In genomic region chr3:14925729-14926591, GRCh38 we compare ENCODE assay signal across 8 cellular contexts. TPM values are rescaled to one million over a fixed set of nuclear protein-coding genes. Genes with fewer than 3 reads are reported as not detected.
DNase-seq lines count a peak whose midpoint lies in the region; ATAC-seq and TF ChIP-seq lines count a peak whose summit lies in the region.

No MANE protein-coding gene starts in this region.

- peaks cover 4% of the 10 kb centered on the region for H3K4me1 ChIP-seq in suprapubic skin

- H3K27ac ChIP-seq in suprapubic skin: no peak overlapping the region

- no peak for TF ChIP-seq EP300 in suprapubic skin (IDR thresholded peaks at IDR 0.05)

- H3K36me3 Mint-ChIP-seq in immature natural killer cell: peaks cover 0 to 4% (median 0%) of the 10 kb centered on the region in 3 donors

- H3K9me3 ChIP-seq in suprapubic skin: no peaks in the 10 kb centered on the region

- ATAC-seq in HG03439 (IDR thresholded peaks at IDR 0.05; ENCODE audit: unreplicated experiment): no peak
- no peak for ATAC-seq in GM19395 (IDR thresholded peaks at IDR 0.05; ENCODE audit: unreplicated experiment)

- 57% methylated on average over 7 of the region's 9 CpGs for WGBS in suprapubic skin

- in situ Hi-C loops in astrocyte of the spinal cord (cut with HindIII; ENCODE audit: low sequenced_read_pairs): no loop called here

- H3K27ac Mint-ChIP-seq in immature natural killer cell: no peak overlapping the region

- H3K27me3 ChIP-seq in suprapubic skin: no peaks in the 10 kb centered on the region

- no peak for TF ChIP-seq POLR2A in suprapubic skin (IDR thresholded peaks at IDR 0.05)

- TF ChIP-seq CTCF in GM20000 (IDR thresholded peaks at IDR 0.05; ENCODE audit: extremely low read depth, missing control alignments): peak; percentile 47
- TF ChIP-seq CTCF in astrocyte of the spinal cord (IDR thresholded peaks at IDR 0.05; ENCODE audit: low read depth, low read length): peak; percentile 71
- TF ChIP-seq CTCF in suprapubic skin (IDR thresholded peaks at IDR 0.05): peak; percentile 7 to 34

- no peak overlapping the region for H3K4me3 Mint-ChIP-seq in immature natural killer cell

- H3K9me3 Mint-ChIP-seq in immature natural killer cell: no peaks in the 10 kb centered on the region

- DNase-seq in COLO668 (lab: John Stamatoyannopoulos, UW; ENCODE audit: unreplicated experiment) (peak; percentile 10), GM20000 (ENCODE audit: low spot score) (peak; percentile 58), NCI-H446 treated with DMSO at 0.1 percent for 48 hours (lab: John Stamatoyannopoulos, UW) (peak; percentile 23), astrocyte of the spinal cord (ENCODE audit: low read depth, low spot score) (peak; percentile 76), immature natural killer cell (peak; percentile 31 to 44 (median 43)), suprapubic skin (ENCODE audit: low spot score in 2 of 2) (peak in 1 of 2 donors; percentile 40)

- no peaks in the 10 kb centered on the region for H3K4me1 Mint-ChIP-seq in immature natural killer cell

- H3K36me3 ChIP-seq in suprapubic skin: peaks cover 21% of the 10 kb centered on the region

- peaks cover 0 to 3% (median 0%) of the 10 kb centered on the region in 3 donors for H3K27me3 Mint-ChIP-seq in immature natural killer cell (ENCODE audit: low read depth in 3 of 3)

- H3K4me3 ChIP-seq in astrocyte of the spinal cord (ENCODE audit: low read depth, low read length) (no peak overlapping the region), suprapubic skin (no peak overlapping the region)

RNA-seq across cellular contexts. Expression of gene NR2C2, which starts 21.4 kb away (rescaled TPM):
- polyA plus RNA-seq in immature natural killer cell: 10 to 100 TPM in 2 of 3 donors, 1 to 10 TPM in 1; 6.0 to 23.7 (median 10.5) TPM
- total RNA-seq in suprapubic skin: 10 to 100 TPM; 33.3 to 91.6 (median 51.5) TPM

Comparison
In these comparisons a context has a peak if more than half of its experiments do, and no peak if none do; other contexts are left out.
1. CTCF ChIP-seq: peak in every context shown above with its lines; median percentile 71 in astrocyte of the spinal cord; 47 in GM20000; 20 in suprapubic skin.